ENCODE assay signal across 10 cellular contexts in the genomic region with DNA sequence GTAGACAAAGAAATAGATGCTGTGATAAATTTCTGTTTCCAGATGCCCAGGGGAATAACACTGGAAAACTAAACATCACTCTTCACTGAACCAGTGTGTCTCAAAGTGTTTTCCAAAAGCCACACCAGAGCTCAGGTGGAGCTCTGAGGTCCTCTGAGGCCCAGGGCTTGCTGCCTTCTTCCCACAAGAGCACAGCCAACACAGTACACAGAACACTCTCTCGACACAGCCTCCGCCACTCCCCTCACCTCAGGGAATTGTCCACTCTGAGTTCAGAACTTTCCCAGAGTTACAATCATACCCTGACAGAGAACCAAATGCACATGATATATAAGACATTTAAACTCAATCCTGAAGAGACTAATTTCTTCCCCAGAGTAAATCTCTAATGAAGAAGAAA. TPM values are rescaled to one million over a fixed set of nuclear protein-coding genes. Genes with fewer than 3 reads are reported as not detected.
DNase-seq lines count a peak whose midpoint lies in the region; ATAC-seq and TF ChIP-seq lines count a peak whose summit lies in the region.
"Had no signal": no experiment of that assay in that cellular context is flagged by ENCODE, and none has a peak within 500 bp of the region (broad histone marks: within the 10 kb centered on the region; RNA-seq: fewer than 3 reads in every experiment).

No MANE protein-coding gene starts in this region.

- peak; percentile 14 for ATAC-seq in Right ventricle myocardium inferior
- ATAC-seq in HG03095 (IDR thresholded peaks at IDR 0.05; ENCODE audit: unreplicated experiment): no peak
- no peak for ATAC-seq in GM19395 (IDR thresholded peaks at IDR 0.05; ENCODE audit: unreplicated experiment)
- ATAC-seq in GM18505 (IDR thresholded peaks at IDR 0.05; ENCODE audit: unreplicated experiment): no peak

- WGBS in esophagus muscularis mucosa: 41% methylated on average over 2 of the region's 2 CpGs

- TF ChIP-seq POLR2A in esophagus muscularis mucosa (IDR thresholded peaks at IDR 0.05; ENCODE audit: low read depth): no peak
- TF ChIP-seq POLR2A in uterus (IDR thresholded peaks at IDR 0.05): no peak
- no peak for TF ChIP-seq POLR2A in GM18505 (IDR thresholded peaks at IDR 0.05; ENCODE audit: borderline replicate concordance, extremely low read depth, insufficient read depth, insufficient read length)

- H3F3A ChIP-seq in neural cell (ENCODE audit: insufficient read depth, low read length, poor library complexity, severe bottlenecking): peaks cover 2% of the 10 kb centered on the region

- H3K4me3 ChIP-seq in esophagus muscularis mucosa (no peak overlapping the region), neural cell (ENCODE audit: low read length) (peak overlapping the region; percentile 95), uterus (no peak overlapping the region)

- H3K79me2 ChIP-seq in neural cell (replicated peaks; ENCODE audit: insufficient read depth, low read length): peaks cover 38% of the 10 kb centered on the region

- H3K4me1 ChIP-seq in esophagus muscularis mucosa (peaks cover 56 to 77% (median 71%) of the 10 kb centered on the region in 4 donors), uterus (peaks cover 0 to 15% of the 10 kb centered on the region in 2 donors)

- H3K27ac ChIP-seq in esophagus muscularis mucosa (replicated peaks in 1 of 4) (peak overlapping the region; percentile 98 to 99 (median 99)), neural cell (ENCODE audit: low read length) (no peak overlapping the region), uterus (peak overlapping the region; percentile 98)

- TF ChIP-seq RAD21 in neural cell (conservative IDR thresholded peaks at IDR 0.05): no peak

- no peak overlapping the region for H3K9ac ChIP-seq in neural cell (ENCODE audit: low read length)

- H3K27me3 ChIP-seq in esophagus muscularis mucosa: no peaks in the 10 kb centered on the region
- H3K27me3 ChIP-seq in neural cell (ENCODE audit: insufficient read depth, low read depth, low read length): peaks cover 5% of the 10 kb centered on the region
- no peaks in the 10 kb centered on the region for H3K27me3 ChIP-seq in uterus

- no peaks in the 10 kb centered on the region for H3K9me3 ChIP-seq in esophagus muscularis mucosa
- H3K9me3 ChIP-seq in neural cell (ENCODE audit: low read length): no peaks in the 10 kb centered on the region
- H3K9me3 ChIP-seq in uterus: no peaks in the 10 kb centered on the region

- peak overlapping the region; percentile 62 for H3K4me2 ChIP-seq in neural cell (ENCODE audit: low read length)

- H3K9me2 ChIP-seq in neural cell (ENCODE audit: insufficient read depth, low read length): no peaks in the 10 kb centered on the region

- no peak overlapping the region for H2AFZ ChIP-seq in neural cell (ENCODE audit: low read depth, low read length)

- TF ChIP-seq EP300 in esophagus muscularis mucosa (IDR thresholded peaks at IDR 0.05): no peak
- TF ChIP-seq EP300 in neural cell (conservative IDR thresholded peaks at IDR 0.05; ENCODE audit: poor library complexity, severe bottlenecking): no peak

- H4K20me1 ChIP-seq in neural cell (ENCODE audit: insufficient read depth): no peaks in the 10 kb centered on the region

- intact Hi-C loops in Right ventricle myocardium inferior (cut with DNase I): loop anchor here (10.0 kb wide), 1 partner anchor 518 kb away; no protein-coding TSS in a partner anchor
- intact Hi-C loops in cardiac septum (cut with DNase I): no loop called here
- intact Hi-C loops in esophagus muscularis mucosa (cut with DNase I): no loop called here
- intact Hi-C loops in uterus (cut with DNase I; ENCODE audit: low total_unique reads): loop anchor here (10.0 kb wide), 1 partner anchor 98 kb away; the partner anchor contains the start of gene RAB33B

- H3K36me3 ChIP-seq in esophagus muscularis mucosa (no peaks in the 10 kb centered on the region), neural cell (ENCODE audit: insufficient read depth, low read length) (no peaks in the 10 kb centered on the region), uterus (no peaks in the 10 kb centered on the region)

- DNase-seq in Right ventricle myocardium inferior (ENCODE audit: missing footprints) (no peak), cardiac septum (ENCODE audit: low spot score) (no peak), esophagus muscularis mucosa (ENCODE audit: extremely low spot score) (no peak), uterus (no peak)
- DNase-seq: anterior cingulate cortex, NCI-H187 treated with DMSO at 0.1 percent for 48 hours had no signal

- TF ChIP-seq CTCF in esophagus muscularis mucosa (IDR thresholded peaks at IDR 0.05) (no peak), neural cell (IDR thresholded peaks at IDR 0.05; ENCODE audit: poor library complexity, severe bottlenecking) (no peak), uterus (IDR thresholded peaks at IDR 0.05) (no peak)

TF ChIP-seq in neural cell, 6 proteins besides CTCF, POLR2A, EP300 and RAD21:
- TF ChIP-seq MXI1 (conservative IDR thresholded peaks at IDR 0.05; ENCODE audit: poor library complexity, severe bottlenecking) (no peak), POLR2AphosphoS5 (IDR thresholded peaks at IDR 0.05) (no peak), TAF1 (IDR thresholded peaks at IDR 0.05; ENCODE audit: low read depth) (no peak), EZH2 (IDR thresholded peaks at IDR 0.05; ENCODE audit: borderline replicate concordance, insufficient read depth, low read length, poor library complexity, severe bottlenecking) (no peak), SMC3 (conservative IDR thresholded peaks at IDR 0.05; ENCODE audit: poor library complexity) (no peak)
- TF ChIP-seq, protein P1, sequence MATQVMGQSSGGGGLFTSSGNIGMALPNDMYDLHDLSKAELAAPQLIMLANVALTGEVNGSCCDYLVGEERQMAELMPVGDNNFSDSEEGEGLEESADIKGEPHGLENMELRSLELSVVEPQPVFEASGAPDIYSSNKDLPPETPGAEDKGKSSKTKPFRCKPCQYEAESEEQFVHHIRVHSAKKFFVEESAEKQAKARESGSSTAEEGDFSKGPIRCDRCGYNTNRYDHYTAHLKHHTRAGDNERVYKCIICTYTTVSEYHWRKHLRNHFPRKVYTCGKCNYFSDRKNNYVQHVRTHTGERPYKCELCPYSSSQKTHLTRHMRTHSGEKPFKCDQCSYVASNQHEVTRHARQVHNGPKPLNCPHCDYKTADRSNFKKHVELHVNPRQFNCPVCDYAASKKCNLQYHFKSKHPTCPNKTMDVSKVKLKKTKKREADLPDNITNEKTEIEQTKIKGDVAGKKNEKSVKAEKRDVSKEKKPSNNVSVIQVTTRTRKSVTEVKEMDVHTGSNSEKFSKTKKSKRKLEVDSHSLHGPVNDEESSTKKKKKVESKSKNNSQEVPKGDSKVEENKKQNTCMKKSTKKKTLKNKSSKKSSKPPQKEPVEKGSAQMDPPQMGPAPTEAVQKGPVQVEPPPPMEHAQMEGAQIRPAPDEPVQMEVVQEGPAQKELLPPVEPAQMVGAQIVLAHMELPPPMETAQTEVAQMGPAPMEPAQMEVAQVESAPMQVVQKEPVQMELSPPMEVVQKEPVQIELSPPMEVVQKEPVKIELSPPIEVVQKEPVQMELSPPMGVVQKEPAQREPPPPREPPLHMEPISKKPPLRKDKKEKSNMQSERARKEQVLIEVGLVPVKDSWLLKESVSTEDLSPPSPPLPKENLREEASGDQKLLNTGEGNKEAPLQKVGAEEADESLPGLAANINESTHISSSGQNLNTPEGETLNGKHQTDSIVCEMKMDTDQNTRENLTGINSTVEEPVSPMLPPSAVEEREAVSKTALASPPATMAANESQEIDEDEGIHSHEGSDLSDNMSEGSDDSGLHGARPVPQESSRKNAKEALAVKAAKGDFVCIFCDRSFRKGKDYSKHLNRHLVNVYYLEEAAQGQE (IDR thresholded peaks at IDR 0.05; ENCODE audit: borderline replicate concordance): no peak

RNA-seq across cellular contexts. Expression of gene SETD7, which starts 3.1 kb away (rescaled TPM):
- total RNA-seq in Right ventricle myocardium inferior (52.2 TPM), cardiac septum (58.6 TPM), esophagus muscularis mucosa (10 to 100 TPM; 54.4 to 96.0 (median 63.9) TPM), uterus (10 to 100 TPM; 38.9 to 80.6 (median 59.3) TPM)
- 12.0 and 20.9 TPM in 2 replicates for polyA plus RNA-seq in neural cell
- 37.0 and 43.5 TPM in 2 replicates for polyA minus RNA-seq in neural cell

Comparison
In these comparisons a context has a peak if more than half of its experiments do, and no peak if none do; other contexts are left out.
1. intact Hi-C loops: an anchor here in Right ventricle myocardium inferior (10.0 kb wide) and uterus (10.0 kb wide); none called in cardiac septum and esophagus muscularis mucosa.